Comparison of ENCODE assay signal across 10 cellular contexts in genomic region chr19:19514215-19514633, GRCh38. TPM values are rescaled to one million over a fixed set of nuclear protein-coding genes. Genes with fewer than 3 reads are reported as not detected.
DNase-seq lines count a peak whose midpoint lies in the region; ATAC-seq, FAIRE-seq and TF ChIP-seq lines count a peak whose summit lies in the region.
"Had no signal": no experiment of that assay in that cellular context is flagged by ENCODE, and none has a peak within 500 bp of the region (broad histone marks: within the 10 kb centered on the region; RNA-seq: fewer than 3 reads in every experiment).

No MANE protein-coding gene starts in this region.

- ATAC-seq in activated T-cell treated with anti-CD3 and anti-CD28 coated beads, Interleukin-2, amount 50 U/mL, for 72 hours (replicated peaks in 1 of 2), result no peak

- DNase-seq in activated T-cell treated with anti-CD3 and anti-CD28 coated beads, Interleukin-2, amount 50 U/mL, for 72 hours, result no peak
- DNase-seq in dorsolateral prefrontal cortex (peak in 3 of 10 donors; percentile 38 to 78 (median 62)), lung microvascular endothelial cell (ENCODE audit: low read depth in 2 of 2) (peak; percentile 19 to 81), NCI-H1930 (lab: John Stamatoyannopoulos, UW) (no peak), NCI-H446 treated with DMSO at 0.1 percent for 48 hours (lab: John Stamatoyannopoulos, UW) (no peak), NCI-H187 (lab: John Stamatoyannopoulos, UW) (no peak), RCC 7860 (ENCODE audit: low spot score) (no peak)
- DNase-seq: effector memory CD4-positive, alpha-beta T cell; stimulated activated CD4-positive, alpha-beta T cell treated with anti-CD3 and anti-CD28 coated beads, Interleukin-4, amount 100 ng/mL, for 24 hours had no signal

- H3K4me3 Mint-ChIP-seq in activated T-cell treated with anti-CD3 and anti-CD28 coated beads, Interleukin-2, amount 50 U/mL, for 72 hours, result peak overlapping the region; percentile 43 to 62
- peak overlapping the region; percentile 23 for H3K4me3 Mint-ChIP-seq in stimulated activated naive CD8-positive, alpha-beta T cell treated with anti-CD3 and anti-CD28 coated beads, Interleukin-15, Interleukin-2, amounts not matched to agents 100 ng/mL and 50 ng/mL, for 24 hours

- peak overlapping the region in 33 of 59 donors; percentile 2 to 51 (median 29) for H3K4me3 ChIP-seq in dorsolateral prefrontal cortex

- H3K27me3 ChIP-seq in dorsolateral prefrontal cortex, result no peaks in the 10 kb centered on the region

- intact Hi-C loops in dorsolateral prefrontal cortex (cut with DNase I), result no loop called here

- TF ChIP-seq CTCF in dorsolateral prefrontal cortex (IDR thresholded peaks at IDR 0.05 in 54 of 56, conservative IDR thresholded peaks at IDR 0.05 in 2 of 56; ENCODE audit: low read depth in 1 of 56, partially characterized antibody in 56 of 56), result no peak

- FAIRE-seq in RCC 7860 (lab: Jason Lieb, UNC), result no peak

- H3K27me3 Mint-ChIP-seq in activated T-cell treated with anti-CD3 and anti-CD28 coated beads, Interleukin-2, amount 50 U/mL, for 72 hours (ENCODE audit: low read depth), result no peaks in the 10 kb centered on the region
- no peaks in the 10 kb centered on the region for H3K27me3 Mint-ChIP-seq in stimulated activated naive CD8-positive, alpha-beta T cell treated with anti-CD3 and anti-CD28 coated beads, Interleukin-15, Interleukin-2, amounts not matched to agents 100 ng/mL and 50 ng/mL, for 24 hours

- H3K9me3 Mint-ChIP-seq in activated T-cell treated with anti-CD3 and anti-CD28 coated beads, Interleukin-2, amount 50 U/mL, for 72 hours, result no peaks in the 10 kb centered on the region
- H3K9me3 Mint-ChIP-seq in stimulated activated naive CD8-positive, alpha-beta T cell treated with anti-CD3 and anti-CD28 coated beads, Interleukin-15, Interleukin-2, amounts not matched to agents 100 ng/mL and 50 ng/mL, for 24 hours, result no peaks in the 10 kb centered on the region

- H3K36me3 Mint-ChIP-seq in activated T-cell treated with anti-CD3 and anti-CD28 coated beads, Interleukin-2, amount 50 U/mL, for 72 hours (ENCODE audit: insufficient read depth in 2 of 2), result peaks cover 0 to 4% of the 10 kb centered on the region in 2 donors
- H3K36me3 Mint-ChIP-seq in stimulated activated naive CD8-positive, alpha-beta T cell treated with anti-CD3 and anti-CD28 coated beads, Interleukin-15, Interleukin-2, amounts not matched to agents 100 ng/mL and 50 ng/mL, for 24 hours (ENCODE audit: low read depth), result peaks cover 3% of the 10 kb centered on the region

- peaks cover 19% of the 10 kb centered on the region for H3K4me1 Mint-ChIP-seq in activated T-cell treated with anti-CD3 and anti-CD28 coated beads, Interleukin-2, amount 50 U/mL, for 72 hours (ENCODE audit: low read depth)
- H3K4me1 Mint-ChIP-seq in stimulated activated naive CD8-positive, alpha-beta T cell treated with anti-CD3 and anti-CD28 coated beads, Interleukin-15, Interleukin-2, amounts not matched to agents 100 ng/mL and 50 ng/mL, for 24 hours (ENCODE audit: low read depth), result peaks cover 20% of the 10 kb centered on the region

- no peak overlapping the region for H3K27ac Mint-ChIP-seq in activated T-cell treated with anti-CD3 and anti-CD28 coated beads, Interleukin-2, amount 50 U/mL, for 72 hours
- H3K27ac Mint-ChIP-seq in stimulated activated naive CD8-positive, alpha-beta T cell treated with anti-CD3 and anti-CD28 coated beads, Interleukin-15, Interleukin-2, amounts not matched to agents 100 ng/mL and 50 ng/mL, for 24 hours, result no peak overlapping the region

- peak overlapping the region in 1 of 59 donors; percentile 8 for H3K27ac ChIP-seq in dorsolateral prefrontal cortex

RNA-seq across cellular contexts. Expression of gene TSSK6, which starts 1.1 kb away (rescaled TPM):
- total RNA-seq in activated T-cell treated with anti-CD3 and anti-CD28 coated beads, Interleukin-2, amount 50 U/mL, for 72 hours, result 1 to 10 TPM; 5.0 to 5.6 TPM
- total RNA-seq in dorsolateral prefrontal cortex (1 to 10 TPM in 103 of 120 experiments, under 1 TPM in 17; 0.44 to 4.5 (median 1.8) TPM), lung microvascular endothelial cell (0.65 and 1.2 TPM in 2 replicates)

RNA-seq across cellular contexts. Expression of gene NDUFA13, which starts 1.8 kb away (rescaled TPM):
- total RNA-seq in activated T-cell treated with anti-CD3 and anti-CD28 coated beads, Interleukin-2, amount 50 U/mL, for 72 hours, result 100 to 1,000 TPM; 229 to 263 TPM
- total RNA-seq in dorsolateral prefrontal cortex, result 100 to 1,000 TPM; 270 to 471 (median 352) TPM
- 231 and 292 TPM in 2 replicates for total RNA-seq in lung microvascular endothelial cell

RNA-seq across cellular contexts. Expression of gene YJEFN3, which starts 14.5 kb away (rescaled TPM):
- 10 to 100 TPM; 18.2 to 21.3 TPM for total RNA-seq in activated T-cell treated with anti-CD3 and anti-CD28 coated beads, Interleukin-2, amount 50 U/mL, for 72 hours
- total RNA-seq in dorsolateral prefrontal cortex, result 100 to 1,000 TPM in 2 of 120 experiments, 10 to 100 TPM in 118; 23.4 to 122 (median 60.0) TPM
- under 0.01 and 0.20 TPM in 2 replicates for total RNA-seq in lung microvascular endothelial cell

RNA-seq across cellular contexts. Expression of gene CILP2, which starts 23.8 kb away (rescaled TPM):
- total RNA-seq in activated T-cell treated with anti-CD3 and anti-CD28 coated beads, Interleukin-2, amount 50 U/mL, for 72 hours, result under 1 TPM; 0.44 to 0.86 TPM
- total RNA-seq in dorsolateral prefrontal cortex, result 1 to 10 TPM in 27 of 120 experiments, under 1 TPM in 92, not detected in 1; 0.13 to 2.3 (median 0.68) TPM
- under 0.01 TPM in 1 of 2 replicates, not detected in the other for total RNA-seq in lung microvascular endothelial cell

Comparison
In these comparisons a context has a peak if more than half of its experiments do, and no peak if none do; other contexts are left out.
1. DNase-seq: peak in lung microvascular endothelial cell (2 of 2); none in activated T-cell treated with anti-CD3 and anti-CD28 coated beads, Interleukin-2, amount 50 U/mL, for 72 hours (0 of 2), NCI-H1930 (0 of 2), NCI-H446 treated with DMSO at 0.1 percent for 48 hours (single experiment), NCI-H187 (0 of 2) and RCC 7860 (single experiment).
2. RNA of gene YJEFN3, which starts 14.5 kb away (total RNA-seq): 23.4 to 122 TPM in dorsolateral prefrontal cortex and 18.2 to 21.3 TPM in activated T-cell treated with anti-CD3 and anti-CD28 coated beads, Interleukin-2, amount 50 U/mL, for 72 hours; under 0.01 to 0.20 TPM in lung microvascular endothelial cell; every median in the first group is over 10 times any median in the second.